Comparison of ENCODE assay signal across 10 cellular contexts in the genomic region with DNA sequence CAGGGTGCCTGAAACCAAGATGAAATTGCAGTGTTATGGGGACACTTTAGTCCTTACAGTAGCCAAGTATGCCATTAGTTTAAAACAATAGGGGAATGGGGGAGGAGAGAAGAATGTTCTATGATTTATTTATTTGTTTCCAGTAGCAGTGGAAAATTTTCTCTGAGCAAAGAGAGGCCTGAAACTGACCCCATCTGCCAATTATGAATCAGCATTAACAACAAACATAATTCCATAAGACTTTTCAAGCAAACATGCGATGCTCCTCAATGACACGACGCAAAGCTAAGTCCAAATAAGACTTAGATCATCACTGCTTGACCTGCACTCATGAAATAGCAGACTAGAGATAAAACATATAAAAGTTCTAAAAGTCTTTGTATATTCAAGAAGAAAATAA. TPM values are rescaled to one million over a fixed set of nuclear protein-coding genes. Genes with fewer than 3 reads are reported as not detected.
DNase-seq lines count a peak whose midpoint lies in the region; ATAC-seq and TF ChIP-seq lines count a peak whose summit lies in the region.
"Had no signal": no experiment of that assay in that cellular context is flagged by ENCODE, and none has a peak within 500 bp of the region (broad histone marks: within the 10 kb centered on the region; RNA-seq: fewer than 3 reads in every experiment).

No MANE protein-coding gene starts in this region.

- no peak for ATAC-seq in HG03159 (IDR thresholded peaks at IDR 0.05; ENCODE audit: unreplicated experiment)
- ATAC-seq in HG02623 (IDR thresholded peaks at IDR 0.05; ENCODE audit: unreplicated experiment), result no peak
- ATAC-seq: sciatic nerve had no signal

- DNase-seq in AG08395 (ENCODE audit: low spot score) (peak; percentile 33), PC-9 (no peak), esophagus muscularis mucosa (ENCODE audit: extremely low spot score) (no peak), nucleus accumbens (lab: John Stamatoyannopoulos, UW) (no peak), immature natural killer cell (no peak)
- DNase-seq: NCI-H526 treated with DMSO at 0.1 percent for 48 hours had no signal

- no peak for TF ChIP-seq CTCF in PC-9 (conservative IDR thresholded peaks at IDR 0.05)
- TF ChIP-seq CTCF in esophagus muscularis mucosa (IDR thresholded peaks at IDR 0.05), result no peak
- no peak for TF ChIP-seq CTCF in neural cell (IDR thresholded peaks at IDR 0.05; ENCODE audit: poor library complexity, severe bottlenecking)

- H3K9me2 ChIP-seq in PC-9 (ENCODE audit: insufficient read depth) (no peaks in the 10 kb centered on the region), neural cell (ENCODE audit: insufficient read depth, low read length) (no peaks in the 10 kb centered on the region)

- POLR2A ChIA-PET in PC-9 (lab: Charles Lee; ENCODE audit: unreplicated experiment), result no interaction called here

- H3F3A ChIP-seq in PC-9 (ENCODE audit: insufficient read depth, low read depth) (peaks cover 21% of the 10 kb centered on the region; the same call in 1 of the 2 replicates), neural cell (ENCODE audit: insufficient read depth, low read length, poor library complexity, severe bottlenecking) (peaks cover 27% of the 10 kb centered on the region)

- intact Hi-C loops in PC-9 (cut with micrococcal nuclease; ENCODE audit: unreplicated experiment) (no loop called here), esophagus muscularis mucosa (cut with DNase I) (loop anchor here (5.0 to 10.0 kb wide), 2 partner anchors 87 to 179 kb away; no protein-coding TSS in a partner anchor)

- peak overlapping the region; percentile 100 for H3K9ac ChIP-seq in neural cell (ENCODE audit: low read length)

- H3K27ac ChIP-seq in PC-9 (no peak overlapping the region), esophagus muscularis mucosa (replicated peaks in 1 of 4) (peak overlapping the region; percentile 100), neural cell (ENCODE audit: low read length) (peak overlapping the region; percentile 100)

- H3K4me2 ChIP-seq in PC-9 (0 out of 2 replicates have a peak overlapping the region, but pooled peaks have one; percentile 11), neural cell (ENCODE audit: low read length) (peak overlapping the region; percentile 98)

- H3K27ac Mint-ChIP-seq in immature natural killer cell, result peak overlapping the region in 1 of 6 donors; percentile 34

- no peaks in the 10 kb centered on the region for H3K27me3 ChIP-seq in PC-9 (ENCODE audit: insufficient read depth, low read depth)
- no peaks in the 10 kb centered on the region for H3K27me3 ChIP-seq in esophagus muscularis mucosa
- no peaks in the 10 kb centered on the region for H3K27me3 ChIP-seq in neural cell (ENCODE audit: insufficient read depth, low read depth, low read length)

- no peak for TF ChIP-seq POLR2A in esophagus muscularis mucosa (IDR thresholded peaks at IDR 0.05; ENCODE audit: low read depth)

- CTCF ChIA-PET in PC-9 (lab: Charles Lee), result interaction anchor here (0.6 kb wide), 1 partner anchor 41 kb away, joined by 3 read pairs; no protein-coding TSS in a partner anchor

- peaks cover 44 to 47% of the 10 kb centered on the region in 2 donors for H3K4me1 Mint-ChIP-seq in immature natural killer cell

- H3K9me3 Mint-ChIP-seq in immature natural killer cell, result no peaks in the 10 kb centered on the region

- no TSS peak for BruUV-seq in PC-9 (replicated peaks; lab: Mats Ljungman, UMichigan)

- H4K20me1 ChIP-seq in PC-9 (ENCODE audit: insufficient read depth) (no peaks in the 10 kb centered on the region), neural cell (ENCODE audit: insufficient read depth) (peaks cover 31% of the 10 kb centered on the region)

- no peaks in the 10 kb centered on the region for H3K36me3 ChIP-seq in PC-9 (ENCODE audit: low read depth)
- no peaks in the 10 kb centered on the region for H3K36me3 ChIP-seq in esophagus muscularis mucosa
- no peaks in the 10 kb centered on the region for H3K36me3 ChIP-seq in neural cell (ENCODE audit: insufficient read depth, low read length)

- H3K4me1 ChIP-seq in PC-9 (replicated peaks; ENCODE audit: insufficient read depth) (peaks cover 18% of the 10 kb centered on the region), esophagus muscularis mucosa (peaks cover 60 to 66% (median 65%) of the 10 kb centered on the region in 4 donors)

- TF ChIP-seq EP300 in esophagus muscularis mucosa (IDR thresholded peaks at IDR 0.05) (no peak), neural cell (conservative IDR thresholded peaks at IDR 0.05; ENCODE audit: poor library complexity, severe bottlenecking) (no peak)

- no peak overlapping the region for H3K4me3 ChIP-seq in PC-9
- peak overlapping the region; percentile 78 to 90 (median 82) for H3K4me3 ChIP-seq in esophagus muscularis mucosa
- H3K4me3 ChIP-seq in neural cell (ENCODE audit: low read length), result peak overlapping the region; percentile 77

- H2AFZ ChIP-seq in PC-9, result no peak overlapping the region
- H2AFZ ChIP-seq in neural cell (ENCODE audit: low read depth, low read length), result no peak overlapping the region

- no peaks in the 10 kb centered on the region for H3K36me3 Mint-ChIP-seq in immature natural killer cell

- TF ChIP-seq RAD21 in neural cell (conservative IDR thresholded peaks at IDR 0.05), result no peak

- H3K9me3 ChIP-seq in PC-9 (ENCODE audit: insufficient read depth, low read depth), result no peaks in the 10 kb centered on the region
- no peaks in the 10 kb centered on the region for H3K9me3 ChIP-seq in esophagus muscularis mucosa
- H3K9me3 ChIP-seq in neural cell (ENCODE audit: low read length), result no peaks in the 10 kb centered on the region

- H3K4me3 Mint-ChIP-seq in immature natural killer cell, result no peak overlapping the region

- peaks cover 6 to 20% (median 13%) of the 10 kb centered on the region in 3 donors for H3K27me3 Mint-ChIP-seq in immature natural killer cell (ENCODE audit: low read depth in 3 of 3)

- 57% methylated on average over 3 of the region's 3 CpGs for WGBS in esophagus muscularis mucosa

- H3K79me2 ChIP-seq in PC-9 (ENCODE audit: low read depth) (peaks cover 70% of the 10 kb centered on the region), neural cell (replicated peaks; ENCODE audit: insufficient read depth, low read length) (peaks cover 88% of the 10 kb centered on the region)

TF ChIP-seq in neural cell, 6 proteins besides CTCF, POLR2A, EP300 and RAD21:
- peak; percentile 6 for TF ChIP-seq TAF1 (IDR thresholded peaks at IDR 0.05; ENCODE audit: low read depth)
- TF ChIP-seq, protein P1, sequence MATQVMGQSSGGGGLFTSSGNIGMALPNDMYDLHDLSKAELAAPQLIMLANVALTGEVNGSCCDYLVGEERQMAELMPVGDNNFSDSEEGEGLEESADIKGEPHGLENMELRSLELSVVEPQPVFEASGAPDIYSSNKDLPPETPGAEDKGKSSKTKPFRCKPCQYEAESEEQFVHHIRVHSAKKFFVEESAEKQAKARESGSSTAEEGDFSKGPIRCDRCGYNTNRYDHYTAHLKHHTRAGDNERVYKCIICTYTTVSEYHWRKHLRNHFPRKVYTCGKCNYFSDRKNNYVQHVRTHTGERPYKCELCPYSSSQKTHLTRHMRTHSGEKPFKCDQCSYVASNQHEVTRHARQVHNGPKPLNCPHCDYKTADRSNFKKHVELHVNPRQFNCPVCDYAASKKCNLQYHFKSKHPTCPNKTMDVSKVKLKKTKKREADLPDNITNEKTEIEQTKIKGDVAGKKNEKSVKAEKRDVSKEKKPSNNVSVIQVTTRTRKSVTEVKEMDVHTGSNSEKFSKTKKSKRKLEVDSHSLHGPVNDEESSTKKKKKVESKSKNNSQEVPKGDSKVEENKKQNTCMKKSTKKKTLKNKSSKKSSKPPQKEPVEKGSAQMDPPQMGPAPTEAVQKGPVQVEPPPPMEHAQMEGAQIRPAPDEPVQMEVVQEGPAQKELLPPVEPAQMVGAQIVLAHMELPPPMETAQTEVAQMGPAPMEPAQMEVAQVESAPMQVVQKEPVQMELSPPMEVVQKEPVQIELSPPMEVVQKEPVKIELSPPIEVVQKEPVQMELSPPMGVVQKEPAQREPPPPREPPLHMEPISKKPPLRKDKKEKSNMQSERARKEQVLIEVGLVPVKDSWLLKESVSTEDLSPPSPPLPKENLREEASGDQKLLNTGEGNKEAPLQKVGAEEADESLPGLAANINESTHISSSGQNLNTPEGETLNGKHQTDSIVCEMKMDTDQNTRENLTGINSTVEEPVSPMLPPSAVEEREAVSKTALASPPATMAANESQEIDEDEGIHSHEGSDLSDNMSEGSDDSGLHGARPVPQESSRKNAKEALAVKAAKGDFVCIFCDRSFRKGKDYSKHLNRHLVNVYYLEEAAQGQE (IDR thresholded peaks at IDR 0.05; ENCODE audit: borderline replicate concordance), result peak; percentile 68
- TF ChIP-seq SMC3 (conservative IDR thresholded peaks at IDR 0.05; ENCODE audit: poor library complexity), result no peak
TF ChIP-seq in neural cell: peak in this region for 2.

RNA-seq across cellular contexts. Expression of a gene that starts 4.0 kb away (rescaled TPM):
- total RNA-seq in PC-9 (2021) (12.5 and 20.0 TPM in 2 replicates), esophagus muscularis mucosa (10 to 100 TPM; 25.3 to 47.4 (median 36.9) TPM)
- polyA plus RNA-seq in neural cell (28.1 and 31.5 TPM in 2 replicates), immature natural killer cell (10 to 100 TPM in 1 of 3 donors, 1 to 10 TPM in 2; 3.5 to 10.2 (median 6.7) TPM)
- 102 and 141 TPM in 2 replicates for polyA minus RNA-seq in neural cell
